30 cellular contexts compared by ENCODE assay signal in the genomic region with DNA sequence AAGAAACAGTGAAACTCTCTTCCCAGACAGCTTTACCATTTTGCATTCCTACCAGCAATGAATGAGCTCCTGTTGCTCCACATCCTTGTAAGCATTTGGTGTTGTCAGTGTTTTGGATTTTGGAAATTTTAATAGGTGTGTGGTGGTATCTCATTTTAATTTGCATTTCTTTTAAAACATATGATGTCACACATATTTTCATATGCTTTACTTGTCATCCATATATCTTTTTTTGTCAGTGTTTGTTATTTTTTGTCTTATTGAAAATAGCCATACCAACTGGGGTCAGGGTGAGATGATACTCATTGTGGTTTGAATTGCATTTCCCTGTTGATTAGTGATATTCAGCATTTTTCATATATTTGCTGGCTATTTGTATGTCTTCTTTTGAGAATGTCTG.
A peak's percentile ranks its signal among the peaks of the same experiment; 100 is the strongest.
DNase-seq lines count a peak whose midpoint lies in the region; ATAC-seq, FAIRE-seq and TF ChIP-seq lines count a peak whose summit lies in the region.
"Had no signal": no experiment of that assay in that cellular context is flagged by ENCODE, and none has a peak within 500 bp of the region (broad histone marks: within the 10 kb centered on the region; RNA-seq: fewer than 3 reads in every experiment).

No MANE protein-coding gene starts in this region.

- H4K20me1 ChIP-seq in HepG2 (ENCODE audit: insufficient read depth, low read length) = no peaks in the 10 kb centered on the region
- H4K20me1 ChIP-seq: BLaER1; BLaER1 treated with 17β-estradiol and CSF1 and Interleukin-3, amounts not matched to agents 10 nM and 100 nM had no signal

- no peaks in the 10 kb centered on the region; a peak in 1 of 5 replicates for H3K27me3 ChIP-seq in HepG2 (ENCODE audit: control insufficient read depth in 1 of 2, insufficient read depth in 2 of 2, low read length in 2 of 2)
- H3K27me3 ChIP-seq in right lobe of liver = no peaks in the 10 kb centered on the region
- H3K27me3 ChIP-seq: BE2C; BLaER1; BLaER1 treated with 17β-estradiol and CSF1 and Interleukin-3, amounts not matched to agents 10 nM and 100 nM had no signal

- H3K27ac ChIP-seq in HepG2 (ENCODE audit: extremely low read length, insufficient read depth, low read length) (no peak overlapping the region), right lobe of liver (no peak overlapping the region), A549 (no peak overlapping the region)
- H3K27ac ChIP-seq: 22Rv1; BLaER1; BLaER1 treated with 17β-estradiol and CSF1 and Interleukin-3, amounts not matched to agents 10 nM and 100 nM; C4-2B had no signal

- no peaks in the 10 kb centered on the region for H3K4me1 ChIP-seq in HepG2 (ENCODE audit: insufficient read depth, low read length)
- no peaks in the 10 kb centered on the region for H3K4me1 ChIP-seq in right lobe of liver
- peaks cover 14% of the 10 kb centered on the region; the same call in 2 of the 3 replicates for H3K4me1 ChIP-seq in A549
- H3K4me1 ChIP-seq: BE2C; BLaER1; BLaER1 treated with 17β-estradiol and CSF1 and Interleukin-3, amounts not matched to agents 10 nM and 100 nM; Caco-2 had no signal

- in situ Hi-C loops in HepG2 (cut with HindIII; ENCODE audit: extremely low pct_ligation_motif_present, low pct_unique_long_range_greater_than_20kb) = no loop called here

- no peak for TF ChIP-seq CTCF in HepG2 (CRISPR knock-in tag; IDR thresholded peaks at IDR 0.05)
- TF ChIP-seq CTCF in right lobe of liver (IDR thresholded peaks at IDR 0.05) = no peak
- no peak for TF ChIP-seq CTCF in A549 (IDR thresholded peaks at IDR 0.05)

- intact Hi-C loops in HepG2 (cut with micrococcal nuclease; ENCODE audit: unreplicated experiment) = no loop called here
- intact Hi-C loops in right lobe of liver (cut with DNase I) = no loop called here

- no peak overlapping the region for H3K9ac ChIP-seq in HepG2 (ENCODE audit: insufficient read depth, low read depth, low read length)
- H3K9ac ChIP-seq: BLaER1; BLaER1 treated with 17β-estradiol and CSF1 and Interleukin-3, amounts not matched to agents 10 nM and 100 nM had no signal

- H3K4me2 ChIP-seq in HepG2 (ENCODE audit: low read depth, low read length) (no peak overlapping the region), A549 (no peak overlapping the region)
- H3K4me2 ChIP-seq: BLaER1; BLaER1 treated with 17β-estradiol and CSF1 and Interleukin-3, amounts not matched to agents 10 nM and 100 nM had no signal

- no peak overlapping the region for H2AFZ ChIP-seq in HepG2 (ENCODE audit: low read length)

- CTCF ChIA-PET in HepG2 (lab: Yijun Ruan, JAX; ENCODE audit: low intra/inter-chr PET ratio, low total read pairs) (no interaction called here), A549 (lab: Yijun Ruan, JAX) (interaction anchor here (0.7 to 27.8 kb wide), 2 partner anchors 10 to 495 kb away, joined by 3 to 355 read pairs; no protein-coding TSS in a partner anchor)

- H3K79me2 ChIP-seq in HepG2 (ENCODE audit: insufficient read depth, low read length) = no peaks in the 10 kb centered on the region

- FAIRE-seq in HepG2 (lab: Jason Lieb, UNC) (no peak), A549 (lab: Jason Lieb, UNC) (peak; percentile 84)
- FAIRE-seq: A204.1, D721Med had no signal

- no TSS peak for BruUV-seq in HepG2 (replicated peaks; lab: Mats Ljungman, UMichigan)

- H3K9me3 ChIP-seq in HepG2 (ENCODE audit: low read length) (no peaks in the 10 kb centered on the region), right lobe of liver (no peaks in the 10 kb centered on the region), A549 (peaks cover 30% of the 10 kb centered on the region)
- H3K9me3 ChIP-seq: BE2C, Caco-2 had no signal

- TF ChIP-seq EP300 in HepG2 (IDR thresholded peaks at IDR 0.05; ENCODE audit: low read depth in 2 of 2, low read length in 2 of 2) = no peak
- TF ChIP-seq EP300 in HepG2 (CRISPR knock-in tag; IDR thresholded peaks at IDR 0.05; ENCODE audit: borderline replicate concordance) = no peak
- TF ChIP-seq EP300 in A549 (IDR thresholded peaks at IDR 0.05) = no peak

- no peak overlapping the region for H3K4me3 ChIP-seq in HepG2 (replicated peaks in 1 of 3; ENCODE audit: insufficient read depth in 1 of 3, low read depth in 2 of 3, low read length in 3 of 3)
- no peak overlapping the region for H3K4me3 ChIP-seq in right lobe of liver
- H3K4me3 ChIP-seq in A549 = no peak overlapping the region
- H3K4me3 ChIP-seq: BLaER1; BLaER1 treated with 17β-estradiol and CSF1 and Interleukin-3, amounts not matched to agents 10 nM and 100 nM had no signal

- TF ChIP-seq POLR2A in HepG2 (IDR thresholded peaks at IDR 0.05; ENCODE audit: insufficient read depth in 1 of 2, low read depth in 2 of 2, low read length in 2 of 2) = no peak
- TF ChIP-seq POLR2A in right lobe of liver (IDR thresholded peaks at IDR 0.05) = no peak
- TF ChIP-seq POLR2A in A549 (IDR thresholded peaks at IDR 0.05; ENCODE audit: low read length) = no peak

- H3K36me3 ChIP-seq in HepG2 (replicated peaks in 1 of 2; ENCODE audit: control insufficient read depth in 1 of 2, insufficient read depth in 2 of 2, low read length in 2 of 2) (no peaks in the 10 kb centered on the region), right lobe of liver (no peaks in the 10 kb centered on the region)
- H3K36me3 ChIP-seq: BE2C; BLaER1; BLaER1 treated with 17β-estradiol and CSF1 and Interleukin-3, amounts not matched to agents 10 nM and 100 nM had no signal

- POLR2A ChIA-PET in HepG2 (lab: Yijun Ruan, JAX) (no interaction called here), A549 (lab: Yijun Ruan, JAX) (no interaction called here)

- no peak for DNase-seq in HepG2 (ENCODE audit: low spot score)
- DNase-seq in right lobe of liver = no peak
- DNase-seq in A549 (ENCODE audit: low read depth in 1 of 2, low spot score in 1 of 2) = no peak
- DNase-seq in iPS-NIHi7 (ENCODE audit: extremely low spot score) = no peak
- DNase-seq: 8988T; ACHN; AML-193; BE2C; C1 segment of cervical spinal cord; Caco-2; Calu3; CD4-positive, alpha-beta memory T cell; CD4-positive, alpha-beta T cell; CD4-positive, CD25-positive, alpha-beta regulatory T cell; CD8-positive, alpha-beta memory T cell; CD8-positive, alpha-beta T cell; COR-L47; DMS 273 treated with DMSO at 0.1 percent for 48 hours; DMS153; DMS53; DMS79; DMS79 treated with DMSO at 0.1 percent for 48 hours; DND-41; EL had no signal

- no peak for ATAC-seq in HepG2
- no peak for ATAC-seq in right lobe of liver
- ATAC-seq in A549 = no peak
- ATAC-seq: CD8-positive, alpha-beta T cell had no signal

- TF ChIP-seq RAD21 in HepG2 (CRISPR knock-in tag; IDR thresholded peaks at IDR 0.05) (no peak), A549 (conservative IDR thresholded peaks at IDR 0.05 in 1 of 2, IDR thresholded peaks at IDR 0.05 in 1 of 2) (no peak)

TF ChIP-seq in HepG2, 621 proteins besides CTCF, POLR2A, EP300 and RAD21 (continues in another document):
- TF ChIP-seq, protein P1, sequence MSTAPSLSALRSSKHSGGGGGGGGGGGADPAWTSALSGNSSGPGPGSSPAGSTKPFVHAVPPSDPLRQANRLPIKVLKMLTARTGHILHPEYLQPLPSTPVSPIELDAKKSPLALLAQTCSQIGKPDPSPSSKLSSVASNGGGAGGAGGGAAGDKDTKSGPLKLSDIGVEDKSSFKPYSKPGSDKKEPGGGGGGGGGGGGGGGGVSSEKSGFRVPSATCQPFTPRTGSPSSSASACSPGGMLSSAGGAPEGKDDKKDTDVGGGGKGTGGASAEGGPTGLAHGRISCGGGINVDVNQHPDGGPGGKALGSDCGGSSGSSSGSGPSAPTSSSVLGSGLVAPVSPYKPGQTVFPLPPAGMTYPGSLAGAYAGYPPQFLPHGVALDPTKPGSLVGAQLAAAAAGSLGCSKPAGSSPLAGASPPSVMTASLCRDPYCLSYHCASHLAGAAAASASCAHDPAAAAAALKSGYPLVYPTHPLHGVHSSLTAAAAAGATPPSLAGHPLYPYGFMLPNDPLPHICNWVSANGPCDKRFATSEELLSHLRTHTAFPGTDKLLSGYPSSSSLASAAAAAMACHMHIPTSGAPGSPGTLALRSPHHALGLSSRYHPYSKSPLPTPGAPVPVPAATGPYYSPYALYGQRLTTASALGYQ (CRISPR knock-in tag; IDR thresholded peaks at IDR 0.05) = no peak
- no peak for TF ChIP-seq SOX6 (IDR thresholded peaks at IDR 0.05)
- no peak for TF ChIP-seq SOX6 (CRISPR knock-in tag; IDR thresholded peaks at IDR 0.05)
- TF ChIP-seq ATF7 (IDR thresholded peaks at IDR 0.05) = peak; percentile 70
- no peak for TF ChIP-seq ATF7 (CRISPR knock-in tag; IDR thresholded peaks at IDR 0.05)
- no peak for TF ChIP-seq RXRB (CRISPR knock-in tag; IDR thresholded peaks at IDR 0.05; ENCODE audit: borderline replicate concordance)
- TF ChIP-seq ZNF724P (CRISPR knock-in tag; IDR thresholded peaks at IDR 0.05; ENCODE audit: borderline replicate concordance) = no peak

TF ChIP-seq in A549, 52 proteins besides CTCF, POLR2A, EP300 and RAD21:
- no peak for TF ChIP-seq HOXA7 (CRISPR knock-in tag; IDR thresholded peaks at IDR 0.05)
- TF ChIP-seq HOXB13 (CRISPR knock-in tag; IDR thresholded peaks at IDR 0.05; ENCODE audit: low read depth) = no peak
- peak; percentile 2 for TF ChIP-seq MAFK (IDR thresholded peaks at IDR 0.05; ENCODE audit: partially characterized antibody)
TF ChIP-seq in A549: peak in this region for 1.
